11 cellular contexts compared by ENCODE assay signal in the genomic region with DNA sequence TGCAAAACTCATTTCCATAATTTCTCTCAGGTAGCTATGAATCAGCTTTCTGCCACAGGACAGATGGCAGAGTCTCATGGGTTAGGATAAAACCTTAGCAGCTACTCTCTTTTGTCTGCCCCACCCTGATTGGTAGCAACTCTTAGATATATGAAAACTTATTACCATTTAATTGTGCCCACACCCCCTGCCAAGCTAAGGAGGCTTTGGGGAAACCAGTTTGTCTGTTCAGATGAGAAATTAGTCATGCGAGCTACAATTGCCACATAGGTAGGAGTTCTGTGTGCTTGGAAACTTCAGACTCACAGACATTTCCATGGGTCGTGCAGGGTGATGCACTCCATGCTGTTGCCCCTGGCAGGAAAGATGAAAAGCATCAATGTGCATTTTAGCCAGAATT. TPM values are rescaled to one million over a fixed set of nuclear protein-coding genes. Genes with fewer than 3 reads are reported as not detected.
A peak's percentile ranks its signal among the peaks of the same experiment; 100 is the strongest.
DNase-seq lines count a peak whose midpoint lies in the region; ATAC-seq and TF ChIP-seq lines count a peak whose summit lies in the region.
"Had no signal": no experiment of that assay in that cellular context is flagged by ENCODE, and none has a peak within 500 bp of the region (broad histone marks: within the 10 kb centered on the region; RNA-seq: fewer than 3 reads in every experiment).

No MANE protein-coding gene starts in this region.

- no peak overlapping the region for H3K4me2 ChIP-seq in GM23338
- H3K4me2 ChIP-seq: BLaER1 treated with 17β-estradiol and CSF1 and Interleukin-3, amounts not matched to agents 10 nM and 100 nM had no signal

- peak; percentile 26 for DNase-seq in stimulated activated CD4-positive, alpha-beta T cell treated with anti-CD3 and anti-CD28 coated beads, Interleukin-2, amount 100 ng/mL, for 4 hours (ENCODE audit: low read depth)
- no peak for DNase-seq in stimulated activated CD4-positive, alpha-beta T cell treated with anti-CD3 and anti-CD28 coated beads, Interleukin-2, amount 100 ng/mL, for 48 hours
- peak in 1 of 2 donors; percentile 15 for DNase-seq in activated T-cell treated with anti-CD3 and anti-CD28 coated beads, Interleukin-2, amount 50 U/mL, for 72 hours
- no peak for DNase-seq in immature natural killer cell
- no peak for DNase-seq in upper lobe of right lung
- no peak for DNase-seq in GM23338 (ENCODE audit: low spot score)
- DNase-seq in SHP77 (lab: John Stamatoyannopoulos, UW), result no peak
- DNase-seq: cortex of kidney had no signal

- H3K4me3 ChIP-seq in upper lobe of right lung, result no peak overlapping the region
- H3K4me3 ChIP-seq in GM23338, result no peak overlapping the region
- H3K4me3 ChIP-seq: BLaER1 treated with 17β-estradiol and CSF1 and Interleukin-3, amounts not matched to agents 10 nM and 100 nM had no signal

- H3K4me1 ChIP-seq in upper lobe of right lung, result peaks cover 28% of the 10 kb centered on the region
- peaks cover 27% of the 10 kb centered on the region for H3K4me1 ChIP-seq in GM23338 (ENCODE audit: insufficient read depth)

- H3K27ac ChIP-seq in upper lobe of right lung (no peak overlapping the region), GM23338 (ENCODE audit: low read depth) (no peak overlapping the region)
- H3K27ac ChIP-seq: BLaER1 treated with 17β-estradiol and CSF1 and Interleukin-3, amounts not matched to agents 10 nM and 100 nM had no signal

- TF ChIP-seq CTCF in upper lobe of right lung (IDR thresholded peaks at IDR 0.05), result no peak
- TF ChIP-seq CTCF in GM23338 (conservative IDR thresholded peaks at IDR 0.05; ENCODE audit: low read depth in 2 of 2), result no peak

- no peaks in the 10 kb centered on the region for H3K9me3 Mint-ChIP-seq in activated T-cell treated with anti-CD3 and anti-CD28 coated beads, Interleukin-2, amount 50 U/mL, for 72 hours
- H3K9me3 Mint-ChIP-seq in immature natural killer cell (no peaks in the 10 kb centered on the region), GM23338 (no peaks in the 10 kb centered on the region)
- H3K9me3 Mint-ChIP-seq: neural crest cell had no signal

- no peaks in the 10 kb centered on the region for H3F3A ChIP-seq in GM23338 (replicated peaks; ENCODE audit: low read depth)

- ATAC-seq in activated T-cell treated with anti-CD3 and anti-CD28 coated beads, Interleukin-2, amount 50 U/mL, for 72 hours (replicated peaks in 1 of 2), result peak in 1 of 2 donors; percentile 16
- ATAC-seq in upper lobe of right lung, result peak; percentile 20
- no peak for ATAC-seq in GM23338
- ATAC-seq in HG02884 (IDR thresholded peaks at IDR 0.05; ENCODE audit: unreplicated experiment), result no peak

- peak overlapping the region; percentile 6 to 33 for H3K4me3 Mint-ChIP-seq in activated T-cell treated with anti-CD3 and anti-CD28 coated beads, Interleukin-2, amount 50 U/mL, for 72 hours
- H3K4me3 Mint-ChIP-seq in immature natural killer cell (peak overlapping the region in 2 of 5 donors; percentile 24 to 63), GM23338 (no peak overlapping the region)
- H3K4me3 Mint-ChIP-seq: neural crest cell had no signal

- H3K27me3 ChIP-seq in upper lobe of right lung (no peaks in the 10 kb centered on the region), GM23338 (ENCODE audit: insufficient read depth) (no peaks in the 10 kb centered on the region)
- H3K27me3 ChIP-seq: BLaER1 treated with 17β-estradiol and CSF1 and Interleukin-3, amounts not matched to agents 10 nM and 100 nM had no signal

- no peaks in the 10 kb centered on the region for H3K79me2 ChIP-seq in GM23338 (replicated peaks; ENCODE audit: insufficient read depth)

- H4K20me1 ChIP-seq in GM23338 (replicated peaks; ENCODE audit: insufficient read depth), result no peaks in the 10 kb centered on the region

- no peaks in the 10 kb centered on the region for H3K9me2 ChIP-seq in GM23338 (ENCODE audit: insufficient read depth)

- peaks cover 68% of the 10 kb centered on the region for H3K36me3 ChIP-seq in upper lobe of right lung
- H3K36me3 ChIP-seq in GM23338 (ENCODE audit: insufficient read depth), result no peaks in the 10 kb centered on the region

- intact Hi-C loops in upper lobe of right lung (cut with DNase I), result no loop called here

- peaks cover 23 to 52% of the 10 kb centered on the region in 2 donors for H3K36me3 Mint-ChIP-seq in activated T-cell treated with anti-CD3 and anti-CD28 coated beads, Interleukin-2, amount 50 U/mL, for 72 hours (ENCODE audit: insufficient read depth in 2 of 2)
- H3K36me3 Mint-ChIP-seq in immature natural killer cell, result peaks cover 32 to 43% (median 38%) of the 10 kb centered on the region in 3 donors
- H3K36me3 Mint-ChIP-seq in GM23338 (ENCODE audit: low read depth), result no peaks in the 10 kb centered on the region

- peaks cover 96% of the 10 kb centered on the region for H3K4me1 Mint-ChIP-seq in activated T-cell treated with anti-CD3 and anti-CD28 coated beads, Interleukin-2, amount 50 U/mL, for 72 hours (ENCODE audit: low read depth)
- H3K4me1 Mint-ChIP-seq in immature natural killer cell (peaks cover 82 to 90% of the 10 kb centered on the region in 2 donors), GM23338 (peaks cover 37% of the 10 kb centered on the region)

- peak overlapping the region; percentile 41 for H3K27ac Mint-ChIP-seq in activated T-cell treated with anti-CD3 and anti-CD28 coated beads, Interleukin-2, amount 50 U/mL, for 72 hours
- H3K27ac Mint-ChIP-seq in immature natural killer cell (peak overlapping the region in 4 of 6 donors; percentile 84 to 89 (median 88)), GM23338 (no peak overlapping the region)

- no peaks in the 10 kb centered on the region for H3K9me3 ChIP-seq in upper lobe of right lung
- H3K9me3 ChIP-seq: BLaER1 treated with 17β-estradiol and CSF1 and Interleukin-3, amounts not matched to agents 10 nM and 100 nM had no signal

- H3K27me3 Mint-ChIP-seq in activated T-cell treated with anti-CD3 and anti-CD28 coated beads, Interleukin-2, amount 50 U/mL, for 72 hours (ENCODE audit: low read depth), result no peaks in the 10 kb centered on the region
- H3K27me3 Mint-ChIP-seq in immature natural killer cell (ENCODE audit: low read depth in 3 of 3) (peaks cover 0 to 12% (median 3%) of the 10 kb centered on the region in 3 donors), GM23338 (ENCODE audit: insufficient read depth, low read depth, poor library complexity) (peaks cover 7% of the 10 kb centered on the region)

- H2AFZ ChIP-seq in GM23338, result no peak overlapping the region

TF ChIP-seq in GM23338, 12 proteins besides CTCF, POLR2A, EP300 and RAD21:
- no peak for TF ChIP-seq STAT1 (IDR thresholded peaks at IDR 0.05; ENCODE audit: unreplicated experiment)
- TF ChIP-seq EZH2 (IDR thresholded peaks at IDR 0.05; ENCODE audit: low read depth, unreplicated experiment), result no peak
- no peak for TF ChIP-seq JUNB (IDR thresholded peaks at IDR 0.05; ENCODE audit: unreplicated experiment)
- no peak for TF ChIP-seq CREB1 (CRISPR knock-in tag; IDR thresholded peaks at IDR 0.05; ENCODE audit: low read depth)
- no peak for TF ChIP-seq ZNF331 (CRISPR knock-in tag; IDR thresholded peaks at IDR 0.05; ENCODE audit: low read depth)
- no peak for TF ChIP-seq NANOG (IDR thresholded peaks at IDR 0.05; ENCODE audit: borderline replicate concordance)
- TF ChIP-seq, protein P1, sequence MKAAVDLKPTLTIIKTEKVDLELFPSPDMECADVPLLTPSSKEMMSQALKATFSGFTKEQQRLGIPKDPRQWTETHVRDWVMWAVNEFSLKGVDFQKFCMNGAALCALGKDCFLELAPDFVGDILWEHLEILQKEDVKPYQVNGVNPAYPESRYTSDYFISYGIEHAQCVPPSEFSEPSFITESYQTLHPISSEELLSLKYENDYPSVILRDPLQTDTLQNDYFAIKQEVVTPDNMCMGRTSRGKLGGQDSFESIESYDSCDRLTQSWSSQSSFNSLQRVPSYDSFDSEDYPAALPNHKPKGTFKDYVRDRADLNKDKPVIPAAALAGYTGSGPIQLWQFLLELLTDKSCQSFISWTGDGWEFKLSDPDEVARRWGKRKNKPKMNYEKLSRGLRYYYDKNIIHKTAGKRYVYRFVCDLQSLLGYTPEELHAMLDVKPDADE (IDR thresholded peaks at IDR 0.05), result no peak
- TF ChIP-seq EZH2phosphoT487 (IDR thresholded peaks at IDR 0.05; ENCODE audit: unreplicated experiment), result no peak

RNA-seq across cellular contexts. Expression of a gene that starts 39.9 kb away (rescaled TPM):
- total RNA-seq in activated T-cell treated with anti-CD3 and anti-CD28 coated beads, Interleukin-2, amount 50 U/mL, for 72 hours, result 100 to 1,000 TPM; 385 to 504 TPM
- polyA plus RNA-seq in immature natural killer cell (100 to 1,000 TPM; 213 to 247 (median 216) TPM), GM23338 (2016; fragmentation: Nextera tagmentation; extraction: Ambion mirVana) (3.8 and 4.0 TPM in 2 replicates)
- 548 TPM for total RNA-seq in upper lobe of right lung
- total RNA-seq in GM23338 (2014; rRNA removed; shearing (Covaris generic)), result 8.3 and 10.1 TPM in 2 replicates

Comparison
In these comparisons a context has a peak if more than half of its experiments do, and no peak if none do; other contexts are left out.
1. RNA of a gene that starts 39.9 kb away (total RNA-seq): 548 TPM in upper lobe of right lung (single experiment) and 385 to 504 TPM in activated T-cell treated with anti-CD3 and anti-CD28 coated beads, Interleukin-2, amount 50 U/mL, for 72 hours; 8.3 to 10.1 TPM in GM23338; every median in the first group is over 10 times any median in the second.